8 cellular contexts compared by ENCODE assay signal in genomic region chr7:1043552-1044188, GRCh38. TPM values are rescaled to one million over a fixed set of nuclear protein-coding genes. Genes with fewer than 3 reads are reported as not detected.
A peak's percentile ranks its signal among the peaks of the same experiment; 100 is the strongest.
DNase-seq lines count a peak whose midpoint lies in the region; ATAC-seq and TF ChIP-seq lines count a peak whose summit lies in the region.

No MANE protein-coding gene starts in this region.

- DNase-seq in activated naive CD4-positive, alpha-beta T cell treated with anti-CD3 and anti-CD28 coated beads, Interleukin-2, amount 10 ng/mL, durations not matched to agents 7 days and 5 days, result no peak
- DNase-seq in activated naive CD4-positive, alpha-beta T cell treated with Interleukin-2 at 50 U/mL for 16 hours, result no peak
- DNase-seq in cardiac fibroblast (ENCODE audit: low read depth in 2 of 2) (no peak), mesendoderm (no peak), D341Med (ENCODE audit: low spot score) (no peak), HuH-7 (ENCODE audit: low spot score) (no peak)

- H3K36me3 ChIP-seq in mesendoderm (ENCODE audit: control insufficient read depth, insufficient read depth, low read length) (no peaks in the 10 kb centered on the region), urinary bladder (ENCODE audit: insufficient read depth) (no peaks in the 10 kb centered on the region)

- H3K56ac ChIP-seq in mesendoderm (ENCODE audit: low read length), result peak overlapping the region; percentile 83

- no peaks in the 10 kb centered on the region for H3K27me3 ChIP-seq in mesendoderm (ENCODE audit: insufficient read depth, low read length, poor library complexity)

- no peak for TF ChIP-seq CTCF in cardiac fibroblast (IDR thresholded peaks at IDR 0.05; ENCODE audit: low read depth, low read length)

- no peaks in the 10 kb centered on the region for H3K9me3 Mint-ChIP-seq in activated naive CD4-positive, alpha-beta T cell treated with anti-CD3 and anti-CD28 coated beads, Interleukin-2, amount 10 ng/mL, durations not matched to agents 7 days and 5 days

- peak overlapping the region; percentile 81 for H3K23ac ChIP-seq in mesendoderm (ENCODE audit: low read length)

- no peaks in the 10 kb centered on the region for H3K79me2 ChIP-seq in mesendoderm (ENCODE audit: control insufficient read depth, insufficient read depth, low read length)

- H3K4me2 ChIP-seq in mesendoderm (ENCODE audit: low read length), result peak overlapping the region; percentile 66

- H2AK5ac ChIP-seq in mesendoderm (ENCODE audit: low read length), result peak overlapping the region; percentile 19

- peak overlapping the region; percentile 65 for H3K9ac ChIP-seq in mesendoderm (ENCODE audit: low read length)

- peak overlapping the region; percentile 86 for H3K27ac Mint-ChIP-seq in activated naive CD4-positive, alpha-beta T cell treated with anti-CD3 and anti-CD28 coated beads, Interleukin-2, amount 10 ng/mL, durations not matched to agents 7 days and 5 days

- H2BK120ac ChIP-seq in mesendoderm (ENCODE audit: low read depth, low read length), result no peak overlapping the region

- H3K4me3 ChIP-seq in cardiac fibroblast (replicated peaks in 1 of 2; ENCODE audit: low read depth in 2 of 2, low read length in 2 of 2) (peak overlapping the region; percentile 16 to 21), mesendoderm (ENCODE audit: low read length) (no peak overlapping the region), urinary bladder (ENCODE audit: low read depth, low read length) (peak overlapping the region; percentile 70)

- H3K4me1 Mint-ChIP-seq in activated naive CD4-positive, alpha-beta T cell treated with anti-CD3 and anti-CD28 coated beads, Interleukin-2, amount 10 ng/mL, durations not matched to agents 7 days and 5 days, result peaks cover 61% of the 10 kb centered on the region

- WGBS in mesendoderm (ENCODE audit: extremely low coverage, insufficient coverage, low lambda C conversion rate), result no CpG with 5 or more reads among the region's 18 CpGs
- 56% methylated on average over 18 of the region's 18 CpGs for WGBS in urinary bladder

- no peak overlapping the region for H4K8ac ChIP-seq in mesendoderm (ENCODE audit: low read depth, low read length)

- no peak overlapping the region for H4K5ac ChIP-seq in mesendoderm (ENCODE audit: low read length)

- CTCF ChIA-PET in activated naive CD4-positive, alpha-beta T cell treated with anti-CD3 and anti-CD28 coated beads, Interleukin-2, amount 10 ng/mL, durations not matched to agents 7 days and 5 days (lab: Charles Lee), result interaction anchor here (1.4 to 5.2 kb wide), 5 partner anchors 10 to 50 kb away, joined by 5 to 43 read pairs (median 11); no protein-coding TSS in a partner anchor

- peaks cover 6% of the 10 kb centered on the region for H3K79me1 ChIP-seq in mesendoderm (ENCODE audit: low read length)

- no peak for ATAC-seq in HG03439 (IDR thresholded peaks at IDR 0.05; ENCODE audit: unreplicated experiment)

- H2BK15ac ChIP-seq in mesendoderm (replicated peaks; ENCODE audit: low read depth), result no peak overlapping the region

- no peak overlapping the region for H3K18ac ChIP-seq in mesendoderm (ENCODE audit: low read length)

- no peaks in the 10 kb centered on the region for H3K27me3 Mint-ChIP-seq in activated naive CD4-positive, alpha-beta T cell treated with anti-CD3 and anti-CD28 coated beads, Interleukin-2, amount 10 ng/mL, durations not matched to agents 7 days and 5 days

- H3K4me1 ChIP-seq in mesendoderm (ENCODE audit: control insufficient read depth, low read depth, low read length) (peaks cover 2% of the 10 kb centered on the region), urinary bladder (ENCODE audit: insufficient read depth) (peaks cover 2% of the 10 kb centered on the region)

- no peaks in the 10 kb centered on the region for H3K36me3 Mint-ChIP-seq in activated naive CD4-positive, alpha-beta T cell treated with anti-CD3 and anti-CD28 coated beads, Interleukin-2, amount 10 ng/mL, durations not matched to agents 7 days and 5 days

- H2BK5ac ChIP-seq in mesendoderm (ENCODE audit: low read length), result peak overlapping the region; percentile 13

- H3K4me3 Mint-ChIP-seq in activated naive CD4-positive, alpha-beta T cell treated with anti-CD3 and anti-CD28 coated beads, Interleukin-2, amount 10 ng/mL, durations not matched to agents 7 days and 5 days, result peak overlapping the region; percentile 68

- no peak overlapping the region for H3K4ac ChIP-seq in mesendoderm (ENCODE audit: low read depth, low read length)

- H3K27ac ChIP-seq in mesendoderm (ENCODE audit: low read depth, low read length) (peak overlapping the region; percentile 88), urinary bladder (ENCODE audit: low read depth) (peak overlapping the region; percentile 72)

RNA-seq across cellular contexts. Expression of gene GPR146, which starts 0.7 kb away (rescaled TPM):
- 0.41 TPM for polyA plus RNA-seq in mesendoderm (2013, experiment 1 of 2)
- 0.42 TPM for polyA plus RNA-seq in mesendoderm (2013, experiment 2 of 2)
- total RNA-seq in urinary bladder, result 3.1 TPM
- polyA plus RNA-seq in urinary bladder, result 43.9 TPM

RNA-seq across cellular contexts. Expression of gene GPER1, which starts 44.2 kb away (rescaled TPM):
- polyA plus RNA-seq in mesendoderm (2013, experiment 1 of 2), result 0.88 TPM
- polyA plus RNA-seq in mesendoderm (2013, experiment 2 of 2), result 0.84 TPM
- 1.9 TPM for total RNA-seq in urinary bladder
- polyA plus RNA-seq in urinary bladder, result 12.7 TPM
